Comparison of ENCODE assay signal across 27 cellular contexts in genomic region chr7:39525926-39526325, GRCh38. TPM values are rescaled to one million over a fixed set of nuclear protein-coding genes. Genes with fewer than 3 reads are reported as not detected.
A peak's percentile ranks its signal among the peaks of the same experiment; 100 is the strongest.
DNase-seq lines count a peak whose midpoint lies in the region; ATAC-seq, FAIRE-seq and TF ChIP-seq lines count a peak whose summit lies in the region.
"Had no signal": no experiment of that assay in that cellular context is flagged by ENCODE, and none has a peak within 500 bp of the region (broad histone marks: within the 10 kb centered on the region; RNA-seq: fewer than 3 reads in every experiment).

No MANE protein-coding gene starts in this region.

- no peak overlapping the region for H3K18ac ChIP-seq in H1 (ENCODE audit: extremely low read depth, low read length)

- TF ChIP-seq CTCF in H1 (IDR thresholded peaks at IDR 0.05; ENCODE audit: control extremely low read depth in 1 of 3, insufficient read depth in 1 of 3, low read depth in 1 of 3, low read length in 3 of 3) (no peak), tibial artery (IDR thresholded peaks at IDR 0.05) (no peak), gastroesophageal sphincter (IDR thresholded peaks at IDR 0.05) (no peak)

- H3K23ac ChIP-seq in H1 (ENCODE audit: insufficient read length), result no peak overlapping the region

- H2BK5ac ChIP-seq in H1 (ENCODE audit: low read depth, low read length), result no peak overlapping the region

- no peak overlapping the region for H2AFZ ChIP-seq in H1 (ENCODE audit: low read length)
- H2AFZ ChIP-seq: GM23338, PC-9 had no signal

- H3K36me3 ChIP-seq in H1 (ENCODE audit: control insufficient read depth in 2 of 4, insufficient read depth in 4 of 4, low read length in 3 of 4) (no peaks in the 10 kb centered on the region), tibial artery (no peaks in the 10 kb centered on the region), gastroesophageal sphincter (no peaks in the 10 kb centered on the region)
- H3K36me3 ChIP-seq: BLaER1 treated with 17β-estradiol and CSF1 and Interleukin-3, amounts not matched to agents 10 nM and 100 nM; SJCRH30 had no signal

- TF ChIP-seq POLR2A in H1 (IDR thresholded peaks at IDR 0.05; ENCODE audit: control extremely low read depth in 1 of 2, low read depth in 2 of 2, low read length in 2 of 2), result no peak
- TF ChIP-seq POLR2A in gastroesophageal sphincter (IDR thresholded peaks at IDR 0.05), result no peak

- H3K4me3 ChIP-seq in H1 (ENCODE audit: extremely low read depth in 1 of 4, insufficient read depth in 2 of 4, low read depth in 3 of 4, low read length in 4 of 4) (no peak overlapping the region), tibial artery (no peak overlapping the region), gastroesophageal sphincter (no peak overlapping the region)
- H3K4me3 ChIP-seq: A549; BLaER1 treated with 17β-estradiol and CSF1 and Interleukin-3, amounts not matched to agents 10 nM and 100 nM; GM23338; PC-9; SJCRH30 had no signal

- no peak for TF ChIP-seq RAD21 in H1 (IDR thresholded peaks at IDR 0.05 in 1 of 2, conservative IDR thresholded peaks at IDR 0.05 in 1 of 2; ENCODE audit: low read depth in 2 of 2, low read length in 2 of 2)

- H4K20me1 ChIP-seq in H1 (replicated peaks in 1 of 2; ENCODE audit: control insufficient read depth in 1 of 2, insufficient read depth in 2 of 2, low read length in 2 of 2), result no peaks in the 10 kb centered on the region
- H4K20me1 ChIP-seq: BLaER1 treated with 17β-estradiol and CSF1 and Interleukin-3, amounts not matched to agents 10 nM and 100 nM had no signal

- H4K91ac ChIP-seq in H1 (replicated peaks; ENCODE audit: insufficient read length, low read length), result no peak overlapping the region

- WGBS in H1 (ENCODE audit: extremely low coverage in 1 of 2, insufficient coverage in 1 of 2, insufficient read length in 1 of 2, insufficient replicate concordance in 2 of 2, low coverage in 1 of 2, low lambda C conversion rate in 2 of 2, missing lambda C conversion rate in 1 of 2), 2 experiments, result 93% methylated on average over 1 of the region's 1 CpG; no CpG with 5 or more reads in 1 of the 2 experiments
- WGBS in gastroesophageal sphincter (ENCODE audit: low coverage in 1 of 2), 2 donors, result 91 to 94% methylated on average over 1 of the region's 1 CpG

- FAIRE-seq in G401.6 (lab: Jason Lieb, UNC), result peak; percentile 37
- peak; percentile 57 for FAIRE-seq in H1 (lab: Jason Lieb, UNC)
- FAIRE-seq: A549, GM12892, GM19239 had no signal

- no peak overlapping the region for H3K56ac ChIP-seq in H1 (replicated peaks; ENCODE audit: insufficient read length, low read depth, low read length)

- H3K79me1 ChIP-seq in H1 (ENCODE audit: low read depth, low read length), result no peaks in the 10 kb centered on the region

- no peak overlapping the region for H3K14ac ChIP-seq in H1 (ENCODE audit: insufficient read length)

- POLR2A ChIA-PET in H1 (lab: Charles Lee; ENCODE audit: partially characterized antibody), result no interaction called here

- H4K5ac ChIP-seq in H1 (ENCODE audit: insufficient read length, low read depth, low read length), result no peak overlapping the region

- no peak overlapping the region for H3K9ac ChIP-seq in H1 (replicated peaks in 1 of 4; ENCODE audit: extremely low read depth in 1 of 4, low read depth in 3 of 4, low read length in 3 of 4)
- H3K9ac ChIP-seq: BLaER1 treated with 17β-estradiol and CSF1 and Interleukin-3, amounts not matched to agents 10 nM and 100 nM had no signal

- intact Hi-C loops in tibial artery (cut with DNase I; ENCODE audit: low total_unique reads), result loop anchor here (10.0 kb wide), 2 partner anchors 591 to 1131 kb away; no protein-coding TSS in a partner anchor

- DNase-seq in M059J (ENCODE audit: low read depth) (peak; percentile 66), H1 (ENCODE audit: low read depth in 1 of 2, low spot score in 2 of 2) (no peak), iris pigment epithelial cell (ENCODE audit: low read depth) (peak; percentile 34), tibial artery (no peak), CD1c-positive myeloid dendritic cell (ENCODE audit: extremely low spot score) (no peak)
- DNase-seq: AML-193; Caco-2; CD8-positive, alpha-beta T cell; NCI-H1417; NCI-H1694; NCI-H2029 treated with DMSO at 0.1 percent for 48 hours; NCI-H446 treated with DMSO at 0.1 percent for 48 hours; NCI-H526; NCI-H82; NK-92 treated with Interleukin-12 subunit alpha and Interleukin-12 subunit beta, amount 100 ng/mL, for 24 hours; PC-9; SJCRH30 had no signal

- no peak overlapping the region for H3K4ac ChIP-seq in H1 (replicated peaks; ENCODE audit: insufficient read length, low read depth, low read length)

- no peak for ATAC-seq in gastroesophageal sphincter
- ATAC-seq: A549; CD8-positive, alpha-beta T cell; GM23338; HCT116; Right ventricle myocardium inferior had no signal

- H4K8ac ChIP-seq in H1 (ENCODE audit: extremely low read depth, insufficient read depth, low read length), result no peak overlapping the region

- no peak overlapping the region for H2BK15ac ChIP-seq in H1 (ENCODE audit: low read length)

- H3K4me1 ChIP-seq in H1 (replicated peaks in 1 of 4; ENCODE audit: control insufficient read depth in 3 of 4, insufficient read depth in 4 of 4, low read length in 3 of 4) (peaks cover 2 to 4% (median 3%) of the 10 kb centered on the region in 4 experiments; a peak in 5 of 7 replicates), tibial artery (no peaks in the 10 kb centered on the region), gastroesophageal sphincter (no peaks in the 10 kb centered on the region)
- H3K4me1 ChIP-seq: A549, Caco-2, SJCRH30 had no signal

- H2AK5ac ChIP-seq in H1 (ENCODE audit: low read depth, low read length), result no peak overlapping the region

- no peaks in the 10 kb centered on the region; the same call in 1 of the 2 replicates for H3K23me2 ChIP-seq in H1 (ENCODE audit: low read depth, low read length)

- no peaks in the 10 kb centered on the region for H3K79me2 ChIP-seq in H1 (ENCODE audit: control insufficient read depth in 1 of 2, insufficient read depth in 2 of 2, low read length in 2 of 2)

- CTCF ChIA-PET in H1 (lab: Charles Lee; ENCODE audit: partially characterized antibody), result interaction anchor here (0.7 kb wide), 1 partner anchor 15 kb away, joined by 3 read pairs; no protein-coding TSS in a partner anchor

- H3K27me3 ChIP-seq in H1 (replicated peaks in 1 of 4; ENCODE audit: control insufficient read depth in 3 of 4, extremely low read depth in 1 of 4, insufficient read depth in 3 of 4, low read length in 3 of 4) (no peaks in the 10 kb centered on the region), tibial artery (peaks cover 0 to 6% of the 10 kb centered on the region in 2 donors), gastroesophageal sphincter (peaks cover 6% of the 10 kb centered on the region)
- H3K27me3 ChIP-seq: BLaER1 treated with 17β-estradiol and CSF1 and Interleukin-3, amounts not matched to agents 10 nM and 100 nM; SJCRH30 had no signal

- H3K27ac ChIP-seq in H1 (ENCODE audit: low read depth, low read length) (no peak overlapping the region), tibial artery (no peak overlapping the region), gastroesophageal sphincter (no peak overlapping the region)
- H3K27ac ChIP-seq: A549, HL-60, PC-9, SJCRH30 had no signal

- no peak overlapping the region for H3K4me2 ChIP-seq in H1 (ENCODE audit: insufficient read depth in 1 of 2, low read depth in 2 of 2, low read length in 2 of 2)
- H3K4me2 ChIP-seq: A549, GM23338, PC-9 had no signal

- TF ChIP-seq EP300 in H1 (IDR thresholded peaks at IDR 0.05; ENCODE audit: borderline replicate concordance in 1 of 2, low read depth in 2 of 2, low read length in 2 of 2), result no peak
- TF ChIP-seq EP300 in gastroesophageal sphincter (IDR thresholded peaks at IDR 0.05), result no peak

- H3K9me3 ChIP-seq in H1 (ENCODE audit: insufficient read depth in 2 of 2, low read depth in 1 of 2, low read length in 1 of 2) (no peaks in the 10 kb centered on the region), tibial artery (no peaks in the 10 kb centered on the region), gastroesophageal sphincter (no peaks in the 10 kb centered on the region)
- H3K9me3 ChIP-seq: A549, Caco-2, SJCRH30 had no signal

- no peak overlapping the region for H2BK20ac ChIP-seq in H1 (ENCODE audit: low read length)

- H2BK12ac ChIP-seq in H1 (ENCODE audit: low read depth, low read length), result no peak overlapping the region

- H2BK120ac ChIP-seq in H1 (replicated peaks; ENCODE audit: low read depth, low read length), result no peak overlapping the region

TF ChIP-seq in H1, 55 proteins besides CTCF, POLR2A, EP300 and RAD21 (continues in another document):
- TF ChIP-seq CBX8 (IDR thresholded peaks at IDR 0.05; ENCODE audit: borderline replicate concordance, low read depth, low read length) (no peak), JUN (IDR thresholded peaks at IDR 0.05; ENCODE audit: low read depth, low read length) (no peak), CBX5 (IDR thresholded peaks at IDR 0.05; ENCODE audit: low read depth, low read length) (no peak), SIN3A (conservative IDR thresholded peaks at IDR 0.05 in 1 of 2, IDR thresholded peaks at IDR 0.05 in 1 of 2; ENCODE audit: low read depth in 1 of 2, low read length in 2 of 2) (no peak), TAF1 (IDR thresholded peaks at IDR 0.05; ENCODE audit: low read depth, low read length) (no peak), SIRT6 (IDR thresholded peaks at IDR 0.05; ENCODE audit: low read length) (no peak)

RNA-seq across cellular contexts. Expression of gene YAE1, which starts 40.3 kb away (rescaled TPM):
- total RNA-seq in M059J (2014; rRNA removed; shearing (Covaris generic)), result 31.4 and 39.0 TPM in 2 replicates
- total RNA-seq in H1 (2021; fragmentation: NEBNext Ultra II Directional; extraction: Animal tissue kit (Norgen Biotek cat#: 25700)), result 30.0 and 38.0 TPM in 2 replicates
- polyA plus RNA-seq in H1 (2011; rRNA removed), result 11.7 and 24.1 TPM in 2 replicates
- 34.3 TPM for polyA plus RNA-seq in H1 (2011; cell fraction: cytosol; rRNA removed)
- polyA plus RNA-seq in H1 (2011; cell fraction: nucleus; rRNA removed), result 4.3 TPM
- 26.9 to 44.7 TPM (median 32.2 TPM) in 4 replicates for polyA plus RNA-seq in H1 (2012, experiment 1 of 2)
- polyA plus RNA-seq in H1 (2012, experiment 2 of 2), result 4.9 TPM
- polyA plus RNA-seq in H1 (2013, experiment 1 of 2), result 32.2 TPM
- polyA plus RNA-seq in H1 (2013, experiment 2 of 2), result 32.4 TPM
- polyA minus RNA-seq in H1 (2011; rRNA and poly(A)+ RNA removed), result 11.8 and 13.5 TPM in 2 replicates
- 20.6 TPM for polyA minus RNA-seq in H1 (2011; cell fraction: cytosol; rRNA and poly(A)+ RNA removed)
- polyA minus RNA-seq in H1 (2011; cell fraction: nucleus; rRNA and poly(A)+ RNA removed), result 42.7 TPM
- 10 to 100 TPM; 17.9 to 27.4 (median 23.5) TPM for total RNA-seq in gastroesophageal sphincter

Comparison
In these comparisons a context has a peak if more than half of its experiments do, and no peak if none do; other contexts are left out.
1. DNase-seq: peak in M059J (single experiment) and iris pigment epithelial cell (single experiment); none in H1 (0 of 2), tibial artery (0 of 2) and CD1c-positive myeloid dendritic cell (single experiment).